In genomic region chr4:140372607-140373327, GRCh38 we compare ENCODE assay signal across 8 cellular contexts. TPM values are rescaled to one million over a fixed set of nuclear protein-coding genes. Genes with fewer than 3 reads are reported as not detected.
A peak's percentile ranks its signal among the peaks of the same experiment; 100 is the strongest.
DNase-seq lines count a peak whose midpoint lies in the region; ATAC-seq, FAIRE-seq and TF ChIP-seq lines count a peak whose summit lies in the region.

No MANE protein-coding gene starts in this region.

- CTCF ChIA-PET in Caco-2 (lab: Charles Lee), result interaction anchor here (0.6 to 2.2 kb wide), 9 partner anchors 10 to 716 kb away, joined by 3 to 32 read pairs (median 5); partner anchors contain the start of genes CLGN and ELMOD2

- H3K4me1 ChIP-seq in Caco-2, result peaks cover 19% of the 10 kb centered on the region

- TSS peak; percentile 84 for BruUV-seq in Caco-2 (replicated peaks; lab: Mats Ljungman, UMichigan)

- H3K36me3 Mint-ChIP-seq in Caco-2 (ENCODE audit: insufficient read depth, unreplicated experiment), result no peaks in the 10 kb centered on the region

- H3K27me3 ChIP-seq in Caco-2 (replicated peaks; ENCODE audit: control insufficient read depth, insufficient read depth, low read length), result no peaks in the 10 kb centered on the region

- no peak for TF ChIP-seq CTCF in Caco-2 (IDR thresholded peaks at IDR 0.05; ENCODE audit: insufficient read depth in 1 of 2, low read depth in 1 of 2, low read length in 1 of 2, severe bottlenecking in 1 of 2, unreplicated experiment in 1 of 2)

- intact Hi-C loops in Caco-2 (cut with micrococcal nuclease; ENCODE audit: unreplicated experiment), result loop anchor here (1.0 to 10.0 kb wide), 5 partner anchors 12 to 715 kb away; partner anchors contain the start of genes CLGN, ELMOD2 and TBC1D9

- POLR2A ChIA-PET in Caco-2 (lab: Charles Lee), result interaction anchor here (0.8 to 1.2 kb wide), 8 partner anchors 10 to 707 kb away, joined by 3 to 6 read pairs (median 5); partner anchors contain the start of genes CLGN, ELMOD2 and MGST2

- no peak overlapping the region for H3K4me3 Mint-ChIP-seq in Caco-2 (ENCODE audit: unreplicated experiment)

- peak overlapping the region; percentile 66 for H3K4me3 ChIP-seq in Caco-2 (ENCODE audit: low read depth, low read length)

- H3K4me1 Mint-ChIP-seq in Caco-2 (ENCODE audit: low read depth, unreplicated experiment), result peaks cover 7% of the 10 kb centered on the region

- no peaks in the 10 kb centered on the region for H3K9me3 ChIP-seq in Caco-2

- DNase-seq in Caco-2 (peak in 1 of 2 experiments; percentile 4), GM19239 (ENCODE audit: insufficient read length, low spot score) (peak; percentile 31), RPMI8226 (peak; percentile 43), astrocyte of the hippocampus (ENCODE audit: low read depth, low spot score) (peak; percentile 34), iris pigment epithelial cell (ENCODE audit: low read depth) (peak; percentile 21), GOT3 (lab: John Stamatoyannopoulos, UW) (no peak)
- DNase-seq in stimulated activated CD8-positive, alpha-beta memory T cell treated with anti-CD3 and anti-CD28 coated beads, Interleukin-4, amount 100 ng/mL, for 48 hours, result peak; percentile 34

- H3K36me3 ChIP-seq in Caco-2 (ENCODE audit: control insufficient read depth, insufficient read depth, low read length), result no peaks in the 10 kb centered on the region

- no peaks in the 10 kb centered on the region for H3K27me3 Mint-ChIP-seq in Caco-2 (ENCODE audit: insufficient read depth, unreplicated experiment)

- H3K27ac Mint-ChIP-seq in Caco-2 (ENCODE audit: unreplicated experiment), result no peak overlapping the region

- no peaks in the 10 kb centered on the region for H3K9me3 Mint-ChIP-seq in Caco-2 (ENCODE audit: unreplicated experiment)

- ATAC-seq in HG03139 (IDR thresholded peaks at IDR 0.05; ENCODE audit: unreplicated experiment), result peak; percentile 48

- FAIRE-seq in GM19239 (lab: Jason Lieb, UNC), result no peak

RNA-seq across cellular contexts. Expression of gene SCOC, which starts 0.7 kb away (rescaled TPM):
- 36.8 and 39.6 TPM in 2 replicates for total RNA-seq in Caco-2 (2022)

RNA-seq across cellular contexts. Expression of gene CLGN, which starts 54.7 kb away (rescaled TPM):
- 2.6 and 5.5 TPM in 2 replicates for total RNA-seq in Caco-2 (2022)
